Comparison of ENCODE assay signal across 13 cellular contexts in the genomic region with DNA sequence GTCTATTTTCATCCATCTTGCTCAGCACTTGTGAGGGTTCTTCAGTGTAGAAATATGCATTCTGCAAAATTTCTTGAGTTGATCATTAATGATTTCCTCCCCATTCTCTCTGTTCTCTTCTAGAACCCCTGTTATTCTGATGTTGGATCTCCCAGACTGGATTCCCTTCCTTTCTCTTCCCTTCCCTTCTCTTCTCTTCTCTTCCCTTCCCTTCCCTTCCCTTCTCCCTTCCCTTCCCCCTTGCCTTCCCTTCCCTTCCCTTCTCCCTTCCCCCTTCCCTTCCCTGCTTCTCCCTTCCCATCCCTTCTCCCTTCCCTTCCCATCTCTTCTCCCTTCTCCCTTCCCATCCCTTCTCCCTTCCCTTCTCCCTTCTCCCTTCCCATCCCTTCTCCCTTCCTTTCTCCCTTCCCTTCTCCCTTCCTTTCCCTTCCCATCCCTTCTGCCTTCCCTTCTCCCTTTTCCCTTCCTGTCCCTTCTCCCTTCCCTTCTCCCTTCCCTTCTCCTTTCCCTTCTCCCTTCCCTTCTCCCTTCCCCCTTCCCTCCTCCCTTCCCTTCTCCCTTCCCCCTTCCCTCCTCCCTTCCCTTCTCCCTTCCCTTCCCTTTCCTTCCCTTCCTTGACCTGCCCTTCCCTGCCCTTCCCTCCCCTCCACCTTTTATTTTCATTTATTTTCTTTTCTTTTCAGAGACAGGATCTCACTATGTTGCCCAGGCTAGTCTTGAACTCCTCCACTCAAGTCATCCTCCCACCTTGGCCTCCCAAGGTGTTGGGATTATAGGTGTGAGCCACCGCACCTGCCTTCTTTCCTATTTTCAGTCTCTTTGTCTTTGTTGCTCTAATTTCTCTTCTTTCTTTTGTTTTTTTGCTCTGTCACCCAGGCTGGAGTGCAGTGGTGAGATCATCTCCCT.
"Had no signal": no experiment of that assay in that cellular context is flagged by ENCODE, and none has a peak within 500 bp of the region (broad histone marks: within the 10 kb centered on the region; RNA-seq: fewer than 3 reads in every experiment).

No MANE protein-coding gene starts in this region.

- DNase-seq: activated CD4-positive, alpha-beta memory T cell treated with anti-CD3 and anti-CD28 coated beads, Interleukin-2, amount 10 ng/mL, durations not matched to agents 7 days and 5 days; central memory CD4-positive, alpha-beta T cell; hypothalamus; retina; T-helper 9 cell; thyroid gland had no signal

- H3K27ac Mint-ChIP-seq: activated CD4-positive, alpha-beta memory T cell treated with anti-CD3 and anti-CD28 coated beads, Interleukin-2, amount 10 ng/mL, durations not matched to agents 7 days and 5 days; activated naive CD4-positive, alpha-beta T cell treated with anti-CD3 and anti-CD28 coated beads for 36 hours; activated T-helper 1 cell treated with anti-CD3 and anti-CD28 coated beads, Interleukin-12 subunit alpha, Interleukin-12 subunit beta, Interleukin-2, Interleukin-4 antibody, amounts not matched to agents 30 ng/mL and 10 ng/mL and 1 ng/mL, durations not matched to agents 14 hours and 24 hours and 36 hours; dendritic cell treated with granulocyte-macrophage colony-stimulating factor and Interleukin-4, amounts not matched to agents 40 ng/mL and 50 ng/mL, for 4 days had no signal

- H3K36me3 ChIP-seq: thyroid gland had no signal

- H3K4me3 Mint-ChIP-seq: activated CD4-positive, alpha-beta memory T cell treated with anti-CD3 and anti-CD28 coated beads, Interleukin-2, amount 10 ng/mL, durations not matched to agents 7 days and 5 days; activated naive CD4-positive, alpha-beta T cell treated with anti-CD3 and anti-CD28 coated beads for 36 hours; activated T-helper 1 cell treated with anti-CD3 and anti-CD28 coated beads, Interleukin-12 subunit alpha, Interleukin-12 subunit beta, Interleukin-2, Interleukin-4 antibody, amounts not matched to agents 30 ng/mL and 10 ng/mL and 1 ng/mL, durations not matched to agents 14 hours and 24 hours and 36 hours; dendritic cell treated with granulocyte-macrophage colony-stimulating factor and Interleukin-4, amounts not matched to agents 40 ng/mL and 50 ng/mL, for 4 days; effector memory CD8-positive, alpha-beta T cell; mesothelial cell of epicardium; neural crest cell had no signal

- H3K9me3 Mint-ChIP-seq: activated CD4-positive, alpha-beta memory T cell treated with anti-CD3 and anti-CD28 coated beads, Interleukin-2, amount 10 ng/mL, durations not matched to agents 7 days and 5 days; activated naive CD4-positive, alpha-beta T cell treated with anti-CD3 and anti-CD28 coated beads for 36 hours; activated T-helper 1 cell treated with anti-CD3 and anti-CD28 coated beads, Interleukin-12 subunit alpha, Interleukin-12 subunit beta, Interleukin-2, Interleukin-4 antibody, amounts not matched to agents 30 ng/mL and 10 ng/mL and 1 ng/mL, durations not matched to agents 14 hours and 24 hours and 36 hours; dendritic cell treated with granulocyte-macrophage colony-stimulating factor and Interleukin-4, amounts not matched to agents 40 ng/mL and 50 ng/mL, for 4 days; mesothelial cell of epicardium; neural crest cell had no signal

- ATAC-seq: effector memory CD8-positive, alpha-beta T cell had no signal

- H3K36me3 Mint-ChIP-seq: mesothelial cell of epicardium had no signal

- H3K27ac ChIP-seq: thyroid gland had no signal

- H3K4me3 ChIP-seq: skin epidermis, thyroid gland had no signal

- H3K9me3 ChIP-seq: thyroid gland had no signal

- H3K4me1 ChIP-seq: thyroid gland had no signal

- H3K27me3 ChIP-seq: thyroid gland had no signal
